1 cellular context compared by ENCODE assay signal in genomic region chr4:72567036-72567435, GRCh38.
TF ChIP-seq lines count a peak whose summit lies in the region.

No MANE protein-coding gene starts in this region.

TF ChIP-seq in WTC11, 78 proteins besides CTCF, POLR2A, EP300 and RAD21 (continued from another document):
- TF ChIP-seq MLX (CRISPR knock-in tag; IDR thresholded peaks at IDR 0.05) = no peak
- no peak for TF ChIP-seq USF1 (CRISPR knock-in tag; IDR thresholded peaks at IDR 0.05)
- no peak for TF ChIP-seq CBFB (CRISPR knock-in tag; IDR thresholded peaks at IDR 0.05; ENCODE audit: low read depth)
